ENCODE assay signal across 18 cellular contexts in genomic region chr2:241810304-241811208, GRCh38. TPM values are rescaled to one million over a fixed set of nuclear protein-coding genes. Genes with fewer than 3 reads are reported as not detected.
DNase-seq lines count a peak whose midpoint lies in the region; ATAC-seq and TF ChIP-seq lines count a peak whose summit lies in the region.
"Had no signal": no experiment of that assay in that cellular context is flagged by ENCODE, and none has a peak within 500 bp of the region (broad histone marks: within the 10 kb centered on the region; RNA-seq: fewer than 3 reads in every experiment).

No MANE protein-coding gene starts in this region.

- H3K9me3 Mint-ChIP-seq in activated naive CD8-positive, alpha-beta T cell treated with anti-CD3 and anti-CD28 coated beads, Interleukin-2, amount 10 ng/mL, durations not matched to agents 7 days and 5 days: no peaks in the 10 kb centered on the region
- no peaks in the 10 kb centered on the region for H3K9me3 Mint-ChIP-seq in activated naive CD8-positive, alpha-beta T cell treated with anti-CD3 and anti-CD28 coated beads for 36 hours
- H3K9me3 Mint-ChIP-seq: activated naive CD4-positive, alpha-beta T cell treated with anti-CD3 and anti-CD28 coated beads, Interleukin-2, amount 50 U/mL, for 72 hours; neural crest cell had no signal

- H3K36me3 ChIP-seq in heart left ventricle (no peaks in the 10 kb centered on the region), mucosa of rectum (ENCODE audit: control insufficient read depth in 2 of 2, insufficient read depth in 2 of 2, low read length in 2 of 2) (no peaks in the 10 kb centered on the region), smooth muscle cell (ENCODE audit: low read depth) (no peaks in the 10 kb centered on the region), tibial nerve (no peaks in the 10 kb centered on the region)
- H3K36me3 ChIP-seq: vagina had no signal

- H3K9me3 ChIP-seq in heart left ventricle (no peaks in the 10 kb centered on the region), mucosa of rectum (ENCODE audit: control insufficient read depth in 2 of 2, low read length in 2 of 2) (no peaks in the 10 kb centered on the region), smooth muscle cell (replicated peaks; ENCODE audit: low read depth) (no peaks in the 10 kb centered on the region), tibial nerve (no peaks in the 10 kb centered on the region)
- H3K9me3 ChIP-seq: vagina had no signal

- TF ChIP-seq EP300 in tibial nerve (IDR thresholded peaks at IDR 0.05): no peak

- H3K4me1 ChIP-seq in heart left ventricle: peaks cover 0 to 32% (median 13%) of the 10 kb centered on the region in 12 donors
- peaks cover 15 to 29% of the 10 kb centered on the region in 2 donors for H3K4me1 ChIP-seq in mucosa of rectum (ENCODE audit: control insufficient read depth in 2 of 2, insufficient read depth in 2 of 2, low read length in 2 of 2)
- H3K4me1 ChIP-seq in smooth muscle cell (ENCODE audit: low read depth): peaks cover 3% of the 10 kb centered on the region
- H3K4me1 ChIP-seq in tibial nerve: peaks cover 0 to 14% (median 0%) of the 10 kb centered on the region in 4 donors
- H3K4me1 ChIP-seq: vagina had no signal

- intact Hi-C loops in heart left ventricle (cut with DNase I): loop anchor here in 1 of 10 donors (5.0 kb wide), 1 partner anchor 47 kb away; the partner anchor contains the start of gene PDCD1

- H4K20me1 ChIP-seq in smooth muscle cell (ENCODE audit: low read depth): no peaks in the 10 kb centered on the region

- no peaks in the 10 kb centered on the region for H3K27me3 Mint-ChIP-seq in activated naive CD8-positive, alpha-beta T cell treated with anti-CD3 and anti-CD28 coated beads, Interleukin-2, amount 10 ng/mL, durations not matched to agents 7 days and 5 days
- peaks cover 11% of the 10 kb centered on the region for H3K27me3 Mint-ChIP-seq in activated naive CD8-positive, alpha-beta T cell treated with anti-CD3 and anti-CD28 coated beads for 36 hours

- DNase-seq in activated naive CD8-positive, alpha-beta T cell treated with anti-CD3 and anti-CD28 coated beads, Interleukin-2, amount 10 ng/mL, durations not matched to agents 7 days and 5 days: peak; percentile 29
- no peak for DNase-seq in activated naive CD8-positive, alpha-beta T cell treated with anti-CD3 and anti-CD28 coated beads for 36 hours
- peak in 4 of 5 donors; percentile 29 to 81 (median 73) for DNase-seq in heart left ventricle
- no peak for DNase-seq in NK-92 (lab: John Stamatoyannopoulos, UW; ENCODE audit: unreplicated experiment)
- DNase-seq in NCI-H1417 (lab: John Stamatoyannopoulos, UW): no peak
- no peak for DNase-seq in smooth muscle cell (lab: John Stamatoyannopoulos, UW; ENCODE audit: unreplicated experiment)
- DNase-seq in tibial nerve (ENCODE audit: low spot score in 2 of 2): no peak
- DNase-seq: DMS79, kidney glomerular epithelial cell, NCI-H2227 treated with DMSO at 0.1 percent for 48 hours, PC-9, T-helper 2 cell had no signal

- WGBS in heart left ventricle, 4 donors: 48 to 56% (median 51%) methylated on average over 11 to 28 of the region's 28 CpGs
- WGBS in smooth muscle cell (ENCODE audit: low lambda C conversion rate): 91% methylated on average over 26 of the region's 28 CpGs
- WGBS in tibial nerve, 2 donors: 59 to 69% methylated on average over 19 to 23 of the region's 28 CpGs

- ATAC-seq in activated naive CD8-positive, alpha-beta T cell treated with anti-CD3 and anti-CD28 coated beads, Interleukin-2, amount 10 ng/mL, durations not matched to agents 7 days and 5 days (ENCODE audit: low read depth): no peak
- ATAC-seq in heart left ventricle: peak; percentile 66 to 83 (median 82)
- ATAC-seq: activated naive CD4-positive, alpha-beta T cell treated with anti-CD3 and anti-CD28 coated beads, Interleukin-2, amount 50 U/mL, for 72 hours had no signal

- no peaks in the 10 kb centered on the region for H3F3A ChIP-seq in smooth muscle cell (ENCODE audit: low read depth)

- H3K4me2 ChIP-seq in smooth muscle cell: no peak overlapping the region
- H3K4me2 ChIP-seq: PC-9 had no signal

- no peak for TF ChIP-seq CTCF in heart left ventricle (IDR thresholded peaks at IDR 0.05)
- no peak for TF ChIP-seq CTCF in smooth muscle cell (IDR thresholded peaks at IDR 0.05; ENCODE audit: borderline replicate concordance, insufficient read depth, poor library complexity, severe bottlenecking)
- no peak for TF ChIP-seq CTCF in tibial nerve (IDR thresholded peaks at IDR 0.05)

- H3K27ac ChIP-seq in heart left ventricle (peak overlapping the region; percentile 20 to 91 (median 72)), mucosa of rectum (ENCODE audit: low read depth in 2 of 2, low read length in 2 of 2) (peak overlapping the region in 1 of 2 donors; percentile 93), smooth muscle cell (ENCODE audit: low read depth) (no peak overlapping the region), tibial nerve (peak overlapping the region in 1 of 4 donors; percentile 1)
- H3K27ac ChIP-seq: PC-9, vagina had no signal

- POLR2A ChIA-PET in activated naive CD8-positive, alpha-beta T cell treated with anti-CD3 and anti-CD28 coated beads, Interleukin-2, amount 10 ng/mL, durations not matched to agents 7 days and 5 days (lab: Charles Lee): no interaction called here

- H3K4me3 ChIP-seq in heart left ventricle (peak overlapping the region in 1 of 12 donors; percentile 25), mucosa of rectum (ENCODE audit: low read length in 2 of 2) (peak overlapping the region in 1 of 2 donors; percentile 87), smooth muscle cell (no peak overlapping the region), tibial nerve (no peak overlapping the region)
- H3K4me3 ChIP-seq: PC-9, vagina had no signal

- no peak overlapping the region for H2AFZ ChIP-seq in smooth muscle cell (ENCODE audit: low read depth)
- H2AFZ ChIP-seq: PC-9 had no signal

- H3K79me2 ChIP-seq in smooth muscle cell (ENCODE audit: low read depth): no peaks in the 10 kb centered on the region

- H3K27ac Mint-ChIP-seq in activated naive CD8-positive, alpha-beta T cell treated with anti-CD3 and anti-CD28 coated beads, Interleukin-2, amount 10 ng/mL, durations not matched to agents 7 days and 5 days: no peak overlapping the region
- no peak overlapping the region for H3K27ac Mint-ChIP-seq in activated naive CD8-positive, alpha-beta T cell treated with anti-CD3 and anti-CD28 coated beads for 36 hours
- H3K27ac Mint-ChIP-seq: activated naive CD4-positive, alpha-beta T cell treated with anti-CD3 and anti-CD28 coated beads, Interleukin-2, amount 50 U/mL, for 72 hours had no signal

- H3K36me3 Mint-ChIP-seq in activated naive CD8-positive, alpha-beta T cell treated with anti-CD3 and anti-CD28 coated beads, Interleukin-2, amount 10 ng/mL, durations not matched to agents 7 days and 5 days: no peaks in the 10 kb centered on the region
- no peaks in the 10 kb centered on the region for H3K36me3 Mint-ChIP-seq in activated naive CD8-positive, alpha-beta T cell treated with anti-CD3 and anti-CD28 coated beads for 36 hours
- H3K36me3 Mint-ChIP-seq: activated naive CD4-positive, alpha-beta T cell treated with anti-CD3 and anti-CD28 coated beads, Interleukin-2, amount 50 U/mL, for 72 hours had no signal

- no peak for TF ChIP-seq POLR2A in heart left ventricle (IDR thresholded peaks at IDR 0.05)
- no peak for TF ChIP-seq POLR2A in tibial nerve (IDR thresholded peaks at IDR 0.05)

- H3K4me3 Mint-ChIP-seq in activated naive CD8-positive, alpha-beta T cell treated with anti-CD3 and anti-CD28 coated beads, Interleukin-2, amount 10 ng/mL, durations not matched to agents 7 days and 5 days: no peak overlapping the region
- no peak overlapping the region for H3K4me3 Mint-ChIP-seq in activated naive CD8-positive, alpha-beta T cell treated with anti-CD3 and anti-CD28 coated beads for 36 hours
- H3K4me3 Mint-ChIP-seq: neural crest cell had no signal

- peaks cover 3% of the 10 kb centered on the region for H3K4me1 Mint-ChIP-seq in activated naive CD8-positive, alpha-beta T cell treated with anti-CD3 and anti-CD28 coated beads, Interleukin-2, amount 10 ng/mL, durations not matched to agents 7 days and 5 days
- H3K4me1 Mint-ChIP-seq in activated naive CD8-positive, alpha-beta T cell treated with anti-CD3 and anti-CD28 coated beads for 36 hours: peaks cover 3% of the 10 kb centered on the region

- H3K27me3 ChIP-seq in heart left ventricle (no peaks in the 10 kb centered on the region), mucosa of rectum (ENCODE audit: control insufficient read depth in 2 of 2, insufficient read depth in 2 of 2, low read length in 2 of 2) (no peaks in the 10 kb centered on the region), smooth muscle cell (ENCODE audit: low read depth) (no peaks in the 10 kb centered on the region), tibial nerve (no peaks in the 10 kb centered on the region)
- H3K27me3 ChIP-seq: vagina had no signal

- peak overlapping the region; percentile 70 to 92 for H3K9ac ChIP-seq in mucosa of rectum (ENCODE audit: low read depth in 1 of 2, low read length in 2 of 2)
- H3K9ac ChIP-seq in smooth muscle cell (ENCODE audit: low read depth): no peak overlapping the region

RNA-seq across cellular contexts. Expression of gene NEU4, which starts 1.6 kb away (rescaled TPM):
- total RNA-seq in activated naive CD8-positive, alpha-beta T cell treated with anti-CD3 and anti-CD28 coated beads, Interleukin-2, amount 10 ng/mL, durations not matched to agents 7 days and 5 days: under 1 TPM in 1 of 2 experiments, not detected in 1; 0.20 TPM
- under 1 TPM; 0.08 to 0.40 TPM for total RNA-seq in activated naive CD8-positive, alpha-beta T cell treated with anti-CD3 and anti-CD28 coated beads for 36 hours
- total RNA-seq in heart left ventricle: 1 to 10 TPM in 1 of 9 donors, under 1 TPM in 4, not detected in 4; 0.21 to 1.4 (median 0.45) TPM
- polyA plus RNA-seq in heart left ventricle: under 1 TPM; 0.07 to 0.50 TPM
- total RNA-seq in smooth muscle cell: not detected in 2 replicates
- 0.10 TPM in 1 of 2 replicates, not detected in the other for polyA plus RNA-seq in smooth muscle cell
- total RNA-seq in tibial nerve: 1 to 10 TPM in 2 of 4 donors, not detected in 2; 1.1 to 1.6 TPM
- total RNA-seq: activated CD8-positive, alpha-beta memory T cell treated with anti-CD3 and anti-CD28 coated beads for 36 hours; M059J; vagina had no signal

RNA-seq across cellular contexts. Expression of gene GAL3ST2, which starts 33.9 kb away (rescaled TPM):
- total RNA-seq in activated naive CD8-positive, alpha-beta T cell treated with anti-CD3 and anti-CD28 coated beads, Interleukin-2, amount 10 ng/mL, durations not matched to agents 7 days and 5 days: under 1 TPM; 0.22 to 0.43 TPM
- under 1 TPM in 1 of 2 experiments, not detected in 1; 0.31 TPM for total RNA-seq in activated naive CD8-positive, alpha-beta T cell treated with anti-CD3 and anti-CD28 coated beads for 36 hours
- total RNA-seq in heart left ventricle (1 to 10 TPM in 1 of 9 donors, under 1 TPM in 1, not detected in 7; 0.21 to 1.7 TPM), smooth muscle cell (not detected in 2 replicates), tibial nerve (1 to 10 TPM in 1 of 4 donors, under 1 TPM in 2, not detected in 1; 0.21 to 3.9 (median 0.30) TPM)
- polyA plus RNA-seq in heart left ventricle (not detected), smooth muscle cell (0.34 TPM in 2 replicates)
- total RNA-seq: M059J had no signal

RNA-seq across cellular contexts. Expression of gene PDCD1, which starts 48.1 kb away (rescaled TPM):
- 1 to 10 TPM; 5.4 to 6.6 TPM for total RNA-seq in activated naive CD8-positive, alpha-beta T cell treated with anti-CD3 and anti-CD28 coated beads, Interleukin-2, amount 10 ng/mL, durations not matched to agents 7 days and 5 days
- 10 to 100 TPM; 24.3 TPM for total RNA-seq in activated naive CD8-positive, alpha-beta T cell treated with anti-CD3 and anti-CD28 coated beads for 36 hours
- total RNA-seq in heart left ventricle (1 to 10 TPM in 5 of 9 donors, under 1 TPM in 4; 0.27 to 7.6 (median 1.3) TPM), smooth muscle cell (not detected in 2 replicates), tibial nerve (under 1 TPM in 3 of 4 donors, not detected in 1; 0.22 to 0.60 (median 0.42) TPM)
- polyA plus RNA-seq in heart left ventricle (1 to 10 TPM; 3.3 to 4.7 TPM), smooth muscle cell (0.12 TPM in 1 of 2 replicates, not detected in the other)
- total RNA-seq: M059J, neural crest cell, PC-9 had no signal

RNA-seq across cellular contexts. Expression of gene RTP5, which starts 59.0 kb away (rescaled TPM):
- under 1 TPM; 0.53 to 0.60 TPM for total RNA-seq in activated naive CD8-positive, alpha-beta T cell treated with anti-CD3 and anti-CD28 coated beads, Interleukin-2, amount 10 ng/mL, durations not matched to agents 7 days and 5 days
- under 1 TPM in 1 of 2 experiments, not detected in 1; 0.20 TPM for total RNA-seq in activated naive CD8-positive, alpha-beta T cell treated with anti-CD3 and anti-CD28 coated beads for 36 hours
- total RNA-seq in heart left ventricle: not detected
- polyA plus RNA-seq in heart left ventricle: not detected
- not detected in 2 replicates for total RNA-seq in smooth muscle cell
- polyA plus RNA-seq in smooth muscle cell: not detected in 2 replicates
- not detected for total RNA-seq in tibial nerve
- total RNA-seq: M059J, neural crest cell, PC-9, vagina had no signal

Comparison
In these comparisons a context has a peak if more than half of its experiments do, and no peak if none do; other contexts are left out.
1. DNase-seq: peak in activated naive CD8-positive, alpha-beta T cell treated with anti-CD3 and anti-CD28 coated beads, Interleukin-2, amount 10 ng/mL, durations not matched to agents 7 days and 5 days (single experiment) and heart left ventricle (4 of 5); none in activated naive CD8-positive, alpha-beta T cell treated with anti-CD3 and anti-CD28 coated beads for 36 hours (single experiment), NK-92 (single experiment), NCI-H1417 (0 of 3), smooth muscle cell (single experiment) and tibial nerve (0 of 2).